12 cellular contexts compared by ENCODE assay signal in genomic region chr10:80414126-80414898, GRCh38. TPM values are rescaled to one million over a fixed set of nuclear protein-coding genes. Genes with fewer than 3 reads are reported as not detected.
DNase-seq lines count a peak whose midpoint lies in the region; ATAC-seq, FAIRE-seq and TF ChIP-seq lines count a peak whose summit lies in the region.
"Had no signal": no experiment of that assay in that cellular context is flagged by ENCODE, and none has a peak within 500 bp of the region (broad histone marks: within the 10 kb centered on the region; RNA-seq: fewer than 3 reads in every experiment).

No MANE protein-coding gene starts in this region.

- POLR2A ChIA-PET in RWPE1 (lab: Yijun Ruan, JAX; ENCODE audit: low non-redundant PET) = no interaction called here

- H3K9me3 ChIP-seq in esophagus squamous epithelium = no peaks in the 10 kb centered on the region
- no peaks in the 10 kb centered on the region for H3K9me3 ChIP-seq in prostate gland

- DNase-seq in DMS53 (lab: John Stamatoyannopoulos, UW) = peak; percentile 77
- DNase-seq in RWPE1 (ENCODE audit: low spot score) = no peak
- no peak for DNase-seq in esophagus squamous epithelium (lab: John Stamatoyannopoulos, UW)
- DNase-seq in prostate gland (ENCODE audit: low spot score) = no peak
- no peak for DNase-seq in HT-29 (ENCODE audit: low spot score)
- no peak for DNase-seq in GM13977 (ENCODE audit: low spot score)
- DNase-seq in GM12891 (ENCODE audit: insufficient read length, low spot score) = no peak
- DNase-seq: effector memory CD8-positive, alpha-beta T cell; islet precursor cell had no signal

- WGBS in esophagus squamous epithelium, 2 donors = 17 to 42% methylated on average over 7 of the region's 7 CpGs
- WGBS in prostate gland = 28% methylated on average over 7 of the region's 7 CpGs

- TF ChIP-seq CTCF in RWPE1 (conservative IDR thresholded peaks at IDR 0.05; ENCODE audit: low read depth) (no peak), esophagus squamous epithelium (IDR thresholded peaks at IDR 0.05) (no peak), prostate gland (IDR thresholded peaks at IDR 0.05) (no peak), GM13977 (IDR thresholded peaks at IDR 0.05; ENCODE audit: extremely low read depth, insufficient read depth, missing control alignments) (no peak)

- peak overlapping the region; percentile 18 to 55 (median 36) for H3K4me3 ChIP-seq in esophagus squamous epithelium
- peak overlapping the region in 1 of 2 donors; percentile 3 for H3K4me3 ChIP-seq in prostate gland

- CTCF ChIA-PET in RWPE1 (lab: Yijun Ruan, JAX) = interaction anchor here (0.6 to 1.0 kb wide), 4 partner anchors 12 to 281 kb away, joined by 3 to 4 read pairs (median 4); no protein-coding TSS in a partner anchor

- in situ Hi-C loops in GM13977 (cut with MboI; ENCODE audit: low pct_unique_long_range_greater_than_20kb, low sequenced_read_pairs, unreplicated experiment) = no loop called here

- ATAC-seq in HG03039 (IDR thresholded peaks at IDR 0.05; ENCODE audit: unreplicated experiment) = no peak
- ATAC-seq: effector memory CD8-positive, alpha-beta T cell had no signal

- FAIRE-seq in GM12891 (lab: Jason Lieb, UNC) = no peak

- H3K27me3 ChIP-seq in esophagus squamous epithelium (no peaks in the 10 kb centered on the region), prostate gland (replicated peaks; ENCODE audit: insufficient read depth) (no peaks in the 10 kb centered on the region)

- H3K27ac ChIP-seq in RWPE1 = peak overlapping the region; percentile 75
- peak overlapping the region; percentile 80 to 90 (median 84) for H3K27ac ChIP-seq in esophagus squamous epithelium
- H3K27ac ChIP-seq in prostate gland = peak overlapping the region; percentile 74 to 85
- H3K27ac ChIP-seq: HL-60 had no signal

- intact Hi-C loops in esophagus squamous epithelium (cut with DNase I) (no loop called here), prostate gland (cut with DNase I) (loop anchor here (1.0 kb wide), 1 partner anchor 40 kb away; the partner anchor contains the start of gene TSPAN14)

- peaks cover 56 to 100% (median 68%) of the 10 kb centered on the region in 3 donors for H3K4me1 ChIP-seq in esophagus squamous epithelium
- peaks cover 37% of the 10 kb centered on the region for H3K4me1 ChIP-seq in prostate gland (replicated peaks)

- TF ChIP-seq POLR2A in esophagus squamous epithelium (IDR thresholded peaks at IDR 0.05) (no peak), prostate gland (IDR thresholded peaks at IDR 0.05) (no peak), GM12891 (IDR thresholded peaks at IDR 0.05; ENCODE audit: low read depth, low read length) (no peak)

- no peaks in the 10 kb centered on the region for H3K36me3 ChIP-seq in esophagus squamous epithelium
- no peaks in the 10 kb centered on the region for H3K36me3 ChIP-seq in prostate gland

TF ChIP-seq in GM12891, 5 proteins besides CTCF, POLR2A, EP300 and RAD21:
- no peak for TF ChIP-seq PAX5 (IDR thresholded peaks at IDR 0.05; ENCODE audit: insufficient read depth, low read length, severe bottlenecking)
- TF ChIP-seq POU2F2 (IDR thresholded peaks at IDR 0.05; ENCODE audit: low read depth, low read length) = no peak
- no peak for TF ChIP-seq SPI1 (IDR thresholded peaks at IDR 0.05; ENCODE audit: low read depth, low read length)
- no peak for TF ChIP-seq POLR2AphosphoS5 (IDR thresholded peaks at IDR 0.05; ENCODE audit: low read depth, low read length)
- no peak for TF ChIP-seq TAF1 (IDR thresholded peaks at IDR 0.05; ENCODE audit: low read depth, low read length)

RNA-seq across cellular contexts. Expression of gene PRXL2A, which starts 6.0 kb away (rescaled TPM):
- total RNA-seq in esophagus squamous epithelium (100 to 1,000 TPM in 2 of 4 donors, 10 to 100 TPM in 2; 68.0 to 185 (median 103) TPM), prostate gland (100 to 1,000 TPM in 1 of 2 donors, 10 to 100 TPM in 1; 86.0 to 101 TPM)
- 8.6 and 9.3 TPM in 2 replicates for total RNA-seq in HT-29 (2014; rRNA removed; shearing (Covaris generic))
- 10.2 TPM for polyA plus RNA-seq in GM12891 (2012; ENCODE audit: low read depth, missing spikeins)

RNA-seq across cellular contexts. Expression of gene TSPAN14, which starts 39.8 kb away (rescaled TPM):
- total RNA-seq in esophagus squamous epithelium (100 to 1,000 TPM in 2 of 4 donors, 10 to 100 TPM in 2; 66.4 to 118 (median 89.8) TPM), prostate gland (100 to 1,000 TPM in 1 of 2 donors, 10 to 100 TPM in 1; 69.8 to 103 TPM)
- 58.3 and 65.1 TPM in 2 replicates for total RNA-seq in HT-29 (2014; rRNA removed; shearing (Covaris generic))
- 5.2 TPM for polyA plus RNA-seq in GM12891 (2012; ENCODE audit: low read depth, missing spikeins)

RNA-seq across cellular contexts. Expression of gene DYDC2, which starts 57.7 kb away (rescaled TPM):
- total RNA-seq in esophagus squamous epithelium (under 1 TPM in 1 of 4 donors, not detected in 3; 0.15 TPM), prostate gland (not detected)
- not detected in 2 replicates for total RNA-seq in HT-29 (2014; rRNA removed; shearing (Covaris generic))
- polyA plus RNA-seq in GM12891 (2012; ENCODE audit: low read depth, missing spikeins) = not detected
- total RNA-seq: T-helper 2 cell treated with Interferon-gamma antibody and Interleukin-4, amounts not matched to agents 100 ng/mL and 5 ng/mL, for 36 hours had no signal

RNA-seq across cellular contexts. Expression of gene DYDC1, which starts 57.8 kb away (rescaled TPM):
- total RNA-seq in esophagus squamous epithelium (not detected), prostate gland (1 to 10 TPM in 1 of 2 donors, not detected in 1; 8.7 TPM)
- total RNA-seq in HT-29 (2014; rRNA removed; shearing (Covaris generic)) = not detected in 2 replicates
- not detected for polyA plus RNA-seq in GM12891 (2012; ENCODE audit: low read depth, missing spikeins)
- total RNA-seq: T-helper 2 cell treated with Interferon-gamma antibody and Interleukin-4, amounts not matched to agents 100 ng/mL and 5 ng/mL, for 36 hours had no signal
